21 cellular contexts compared by ENCODE assay signal in genomic region chr11:76230392-76230791, GRCh38. TPM values are rescaled to one million over a fixed set of nuclear protein-coding genes. Genes with fewer than 3 reads are reported as not detected.
DNase-seq lines count a peak whose midpoint lies in the region; ATAC-seq, FAIRE-seq and TF ChIP-seq lines count a peak whose summit lies in the region.
"Had no signal": no experiment of that assay in that cellular context is flagged by ENCODE, and none has a peak within 500 bp of the region (broad histone marks: within the 10 kb centered on the region; RNA-seq: fewer than 3 reads in every experiment).

No MANE protein-coding gene starts in this region.

- H3K4me1 ChIP-seq in right cardiac atrium (ENCODE audit: control insufficient read depth, insufficient read depth, low read length) (no peaks in the 10 kb centered on the region), left ventricle myocardium inferior (peaks cover 24% of the 10 kb centered on the region), SK-N-SH (ENCODE audit: control insufficient read depth in 1 of 2, insufficient read depth in 2 of 2, low read depth in 1 of 2, low read length in 1 of 2) (peaks cover 0 to 34% of the 10 kb centered on the region in 2 experiments; a peak in 1 of 4 replicates), kidney (ENCODE audit: control insufficient read depth in 1 of 2, insufficient read depth in 1 of 2, low read depth in 1 of 2, low read length in 2 of 2) (peaks cover 0 to 8% of the 10 kb centered on the region in 2 donors), colonic mucosa (no peaks in the 10 kb centered on the region)

- ATAC-seq in right cardiac atrium (no peak), HG03159 (IDR thresholded peaks at IDR 0.05; ENCODE audit: unreplicated experiment) (no peak)
- ATAC-seq: A549 had no signal

- FAIRE-seq in kidney (lab: Jason Lieb, UNC), result no peak
- FAIRE-seq: A549, H54 had no signal

- CTCF ChIA-PET in SK-N-SH (lab: Yijun Ruan, JAX), result interaction anchor here (1.0 to 6.6 kb wide), 7 partner anchors 17 to 450 kb away, joined by 3 to 56 read pairs (median 4); partner anchors contain the start of gene WNT11

- H3K27me3 Mint-ChIP-seq in T-helper 2 cell treated with Interferon-gamma antibody and Interleukin-4, amounts not matched to agents 5 μg/mL and 100 μg/mL, for 36 hours (ENCODE audit: low read depth), result peaks cover 13% of the 10 kb centered on the region

- H3K4me1 Mint-ChIP-seq in T-helper 2 cell treated with Interferon-gamma antibody and Interleukin-4, amounts not matched to agents 5 μg/mL and 100 μg/mL, for 36 hours (ENCODE audit: low read depth), result peaks cover 43% of the 10 kb centered on the region

- no peak overlapping the region for H3K27ac Mint-ChIP-seq in T-helper 2 cell treated with Interferon-gamma antibody and Interleukin-4, amounts not matched to agents 5 μg/mL and 100 μg/mL, for 36 hours

- H2AFZ ChIP-seq in SK-N-SH (ENCODE audit: low read depth), result no peak overlapping the region
- H2AFZ ChIP-seq: PC-9 had no signal

- H3K9me3 ChIP-seq in right cardiac atrium (ENCODE audit: control insufficient read depth, low read length) (no peaks in the 10 kb centered on the region), left ventricle myocardium inferior (replicated peaks) (no peaks in the 10 kb centered on the region), SK-N-SH (no peaks in the 10 kb centered on the region), kidney (ENCODE audit: control insufficient read depth in 1 of 2, low read length in 2 of 2) (no peaks in the 10 kb centered on the region), colonic mucosa (no peaks in the 10 kb centered on the region)
- H3K9me3 ChIP-seq: A549, SJCRH30 had no signal

- H4K20me1 ChIP-seq in SK-N-SH (ENCODE audit: insufficient read depth), result no peaks in the 10 kb centered on the region; the same call in 1 of the 2 replicates

- no peaks in the 10 kb centered on the region for H3K36me3 Mint-ChIP-seq in T-helper 2 cell treated with Interferon-gamma antibody and Interleukin-4, amounts not matched to agents 5 μg/mL and 100 μg/mL, for 36 hours (ENCODE audit: low read depth)
- H3K36me3 Mint-ChIP-seq: CD14-positive monocyte had no signal

- intact Hi-C loops in right cardiac atrium (cut with DNase I) (no loop called here), left ventricle myocardium inferior (cut with micrococcal nuclease) (no loop called here), kidney (cut with DNase I) (no loop called here), colonic mucosa (cut with DNase I) (no loop called here)

- H3K4me3 Mint-ChIP-seq in T-helper 2 cell treated with Interferon-gamma antibody and Interleukin-4, amounts not matched to agents 5 μg/mL and 100 μg/mL, for 36 hours, result no peak overlapping the region
- H3K4me3 Mint-ChIP-seq: CD14-positive monocyte had no signal

- H3K27ac ChIP-seq in right cardiac atrium (ENCODE audit: low read length) (no peak overlapping the region), left ventricle myocardium inferior (replicated peaks) (no peak overlapping the region), SK-N-SH (ENCODE audit: low read depth in 2 of 2, low read length in 1 of 2) (0 out of 4 replicates have a peak overlapping the region, but pooled peaks of 1 of the 2 experiments have one; percentile 3), kidney (ENCODE audit: low read depth in 2 of 2, low read length in 2 of 2) (no peak overlapping the region), colonic mucosa (no peak overlapping the region)
- H3K27ac ChIP-seq: A549, HL-60, PC-9, RWPE1, SJCRH30 had no signal

- no peak for TF ChIP-seq RAD21 in SK-N-SH (IDR thresholded peaks at IDR 0.05; ENCODE audit: low read length)

- H3K9ac ChIP-seq in SK-N-SH, result no peak overlapping the region
- no peak overlapping the region for H3K9ac ChIP-seq in kidney (ENCODE audit: low read length in 2 of 2)
- H3K9ac ChIP-seq in colonic mucosa (ENCODE audit: low read depth in 2 of 2, low read length in 2 of 2), result no peak overlapping the region

- H3K9me2 ChIP-seq in SK-N-SH, result no peaks in the 10 kb centered on the region

- H3K4me2 ChIP-seq in SK-N-SH, result no peak overlapping the region
- H3K4me2 ChIP-seq: A549, PC-9 had no signal

- H3K36me3 ChIP-seq in left ventricle myocardium inferior (no peaks in the 10 kb centered on the region), SK-N-SH (replicated peaks in 1 of 2; ENCODE audit: control insufficient read depth in 1 of 2, insufficient read depth in 2 of 2, low read length in 1 of 2) (no peaks in the 10 kb centered on the region), kidney (ENCODE audit: control insufficient read depth in 1 of 2, insufficient read depth in 2 of 2, low read length in 2 of 2) (no peaks in the 10 kb centered on the region), colonic mucosa (no peaks in the 10 kb centered on the region)
- H3K36me3 ChIP-seq: SJCRH30 had no signal

- H3K79me2 ChIP-seq in SK-N-SH (ENCODE audit: insufficient read depth), result no peaks in the 10 kb centered on the region

- 70% methylated on average over 8 of the region's 8 CpGs for WGBS in right cardiac atrium
- WGBS in SK-N-SH (ENCODE audit: low lambda C conversion rate), result 80% methylated on average over 1 of the region's 8 CpGs

- H3K27me3 ChIP-seq in right cardiac atrium (ENCODE audit: control insufficient read depth, insufficient read depth) (no peaks in the 10 kb centered on the region), left ventricle myocardium inferior (ENCODE audit: low read depth) (no peaks in the 10 kb centered on the region), SK-N-SH (ENCODE audit: insufficient read depth) (no peaks in the 10 kb centered on the region), colonic mucosa (no peaks in the 10 kb centered on the region)
- H3K27me3 ChIP-seq: SJCRH30 had no signal

- no peak overlapping the region for H3K4me3 ChIP-seq in right cardiac atrium (ENCODE audit: low read length)
- H3K4me3 ChIP-seq in left ventricle myocardium inferior, result no peak overlapping the region
- H3K4me3 ChIP-seq in SK-N-SH (ENCODE audit: low read depth in 2 of 2, low read length in 1 of 2), result no peak overlapping the region
- no peak overlapping the region for H3K4me3 ChIP-seq in kidney (ENCODE audit: low read length in 2 of 2)
- H3K4me3 ChIP-seq in colonic mucosa, result no peak overlapping the region
- H3K4me3 ChIP-seq: A549, PC-9, SJCRH30 had no signal

- H3F3A ChIP-seq in SK-N-SH (replicated peaks; ENCODE audit: insufficient read depth), result no peaks in the 10 kb centered on the region

- H3K9me3 Mint-ChIP-seq in T-helper 2 cell treated with Interferon-gamma antibody and Interleukin-4, amounts not matched to agents 5 μg/mL and 100 μg/mL, for 36 hours, result no peaks in the 10 kb centered on the region

- DNase-seq in right cardiac atrium (peak in 2 of 3 donors; percentile 6 to 58), left ventricle myocardium inferior (no peak), SK-N-SH (peak; percentile 79), kidney (peak; percentile 45), colonic mucosa (no peak)
- DNase-seq in T-helper 2 cell treated with Interferon-gamma antibody and Interleukin-4, amounts not matched to agents 5 μg/mL and 100 μg/mL, for 36 hours (ENCODE audit: low spot score), result no peak
- DNase-seq: DND-41, NCI-H1417 treated with DMSO at 0.1 percent for 48 hours, NCI-H187 treated with DMSO at 0.1 percent for 48 hours, NCI-H226, NCI-H524, PC-9, SJCRH30 had no signal

- POLR2A ChIA-PET in SK-N-SH (lab: Yijun Ruan, JAX), result no interaction called here

- peak in 1 of 2 experiments; percentile 49; a peak in 1 of 4 replicates for TF ChIP-seq EP300 in SK-N-SH (IDR thresholded peaks at IDR 0.05; ENCODE audit: borderline replicate concordance in 1 of 2, low read depth in 1 of 2, low read length in 1 of 2)

- TF ChIP-seq CTCF in left ventricle myocardium inferior (IDR thresholded peaks at IDR 0.05; ENCODE audit: borderline replicate concordance) (no peak), SK-N-SH (IDR thresholded peaks at IDR 0.05) (no peak), kidney (IDR thresholded peaks at IDR 0.05; ENCODE audit: borderline replicate concordance, extremely low read depth, insufficient read depth) (no peak), colonic mucosa (IDR thresholded peaks at IDR 0.05) (no peak)

TF ChIP-seq in SK-N-SH, 30 proteins besides CTCF, POLR2A, EP300 and RAD21:
- TF ChIP-seq SIN3A (IDR thresholded peaks at IDR 0.05; ENCODE audit: borderline replicate concordance, low read depth, low read length), result no peak
- no peak for TF ChIP-seq USF2 (IDR thresholded peaks at IDR 0.05; ENCODE audit: borderline replicate concordance, low read depth, low read length)
- TF ChIP-seq GATA2 (CRISPR knock-in tag; IDR thresholded peaks at IDR 0.05), result peak; percentile 59
- TF ChIP-seq RCOR1 (IDR thresholded peaks at IDR 0.05; ENCODE audit: low read length), result 0 out of 2 replicates have a peak, but pooled peaks have one; percentile 29

RNA-seq across cellular contexts. Expression of gene WNT11, which starts 24.1 kb away (rescaled TPM):
- total RNA-seq in right cardiac atrium, result 1 to 10 TPM; 2.1 to 7.1 (median 3.3) TPM
- 2.9 TPM for polyA plus RNA-seq in right cardiac atrium
- total RNA-seq in left ventricle myocardium inferior, result 22.7 TPM
- 0.43 and 0.70 TPM in 2 replicates for polyA plus RNA-seq in SK-N-SH (2012; rRNA removed)
- 0.21 and 0.33 TPM in 2 replicates for polyA plus RNA-seq in SK-N-SH (2012; cell fraction: cytosol; rRNA removed)
- 0.74 and 0.83 TPM in 2 replicates for polyA plus RNA-seq in SK-N-SH (2012; cell fraction: nucleus; rRNA removed)
- total RNA-seq in kidney, result 2.2 TPM
- polyA plus RNA-seq in kidney (ENCODE audit: insufficient read depth, low read depth, low replicate concordance), result 0.80 TPM
- total RNA-seq in colonic mucosa, result 1 to 10 TPM; 3.6 to 3.8 TPM
- total RNA-seq: HT1080, MCF 10A, PC-9 had no signal

Comparison
In these comparisons a context has a peak if more than half of its experiments do, and no peak if none do; other contexts are left out.
1. DNase-seq: peak in right cardiac atrium (2 of 3), SK-N-SH (single experiment) and kidney (single experiment); none in left ventricle myocardium inferior (single experiment), T-helper 2 cell treated with Interferon-gamma antibody and Interleukin-4, amounts not matched to agents 5 μg/mL and 100 μg/mL, for 36 hours (single experiment) and colonic mucosa (single experiment).